8 cellular contexts compared by ENCODE assay signal in the genomic region with DNA sequence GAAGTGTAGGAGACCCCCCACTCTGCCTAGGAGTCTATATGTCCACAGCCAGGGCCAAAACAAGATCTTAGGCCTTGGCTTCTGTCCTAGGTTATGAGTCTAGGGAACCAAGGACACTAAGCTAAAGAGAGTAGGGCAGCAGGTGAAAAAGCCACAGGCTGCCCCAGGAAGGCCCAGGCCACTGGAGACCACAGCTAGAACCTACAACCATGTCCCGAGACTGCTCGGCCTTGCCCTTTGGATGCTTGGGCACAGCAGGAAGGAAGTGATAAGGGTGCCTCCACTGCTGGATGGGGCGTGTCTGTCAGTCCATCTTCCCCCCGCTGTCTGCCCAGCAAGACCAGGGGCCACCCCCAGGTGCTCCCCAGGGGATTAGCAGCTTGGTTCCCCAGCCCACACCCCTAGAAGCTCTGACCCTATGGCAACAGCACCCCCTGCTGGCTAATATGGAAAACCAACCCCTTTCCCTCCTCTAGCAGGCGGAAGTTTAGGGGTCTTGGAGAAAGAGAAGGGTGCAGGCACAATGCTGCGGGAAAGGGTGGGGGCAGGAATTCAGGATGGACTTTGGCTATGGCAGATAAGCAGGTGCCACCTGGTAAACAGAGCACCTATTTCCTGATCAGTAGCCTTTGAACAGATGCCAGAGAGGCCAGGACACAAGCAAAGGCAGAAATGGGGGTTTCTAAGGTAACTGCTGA. TPM values are rescaled to one million over a fixed set of nuclear protein-coding genes. Genes with fewer than 3 reads are reported as not detected.
DNase-seq lines count a peak whose midpoint lies in the region; ATAC-seq and TF ChIP-seq lines count a peak whose summit lies in the region.

No MANE protein-coding gene starts in this region.

- H3K36me3 ChIP-seq in thyroid gland = no peaks in the 10 kb centered on the region

- H3K36me3 Mint-ChIP-seq in naive thymus-derived CD8-positive, alpha-beta T cell = no peaks in the 10 kb centered on the region

- H3K4me3 Mint-ChIP-seq in naive thymus-derived CD8-positive, alpha-beta T cell = no peak overlapping the region

- CTCF ChIA-PET in GM10248 (lab: Yijun Ruan, JAX) = interaction anchor here (0.7 to 13.1 kb wide), 59 partner anchors 9 to 419 kb away, joined by 3 to 255 read pairs (median 4); a partner anchor contains a TSS

- no peak for TF ChIP-seq POLR2A in thyroid gland (IDR thresholded peaks at IDR 0.05)

- H3K4me3 ChIP-seq in thyroid gland (replicated peaks in 1 of 3) = no peak overlapping the region

- TF ChIP-seq CTCF in GM10248 (IDR thresholded peaks at IDR 0.05; ENCODE audit: control extremely low read depth, extremely low read depth, low read depth, missing control alignments) = peak; percentile 71
- TF ChIP-seq CTCF in thyroid gland (IDR thresholded peaks at IDR 0.05) = peak; percentile 62 to 93 (median 81)

- 57 to 71% methylated on average over 5 to 6 of the region's 6 CpGs for WGBS in thyroid gland, 2 donors

- ATAC-seq in HG02678 (IDR thresholded peaks at IDR 0.05; ENCODE audit: unreplicated experiment) (peak; percentile 32), esophagus mucosa (peak; percentile 11), GM21367 (IDR thresholded peaks at IDR 0.05; ENCODE audit: unreplicated experiment) (no peak)
- ATAC-seq in naive thymus-derived CD8-positive, alpha-beta T cell = peak; percentile 37 to 46

- H3K27me3 ChIP-seq in thyroid gland = no peaks in the 10 kb centered on the region

- H3K9me3 Mint-ChIP-seq in naive thymus-derived CD8-positive, alpha-beta T cell = no peaks in the 10 kb centered on the region

- H3K4me1 ChIP-seq in thyroid gland = peaks cover 0 to 25% of the 10 kb centered on the region in 2 donors

- no peaks in the 10 kb centered on the region for H3K9me3 ChIP-seq in thyroid gland

- intact Hi-C loops in thyroid gland (cut with DNase I) = loop anchor here (5.0 to 10.0 kb wide), 2 partner anchors 229 to 266 kb away; no protein-coding TSS in a partner anchor

- DNase-seq in GM10248 (ENCODE audit: extremely low spot score) (peak; percentile 84), NK-92 (lab: John Stamatoyannopoulos, UW; ENCODE audit: unreplicated experiment) (peak; percentile 29), thyroid gland (peak; percentile 57 to 67)
- peak; percentile 88 for DNase-seq in activated CD8-positive, alpha-beta memory T cell treated with anti-CD3 and anti-CD28 coated beads, Interleukin-2, amount 50 U/mL, for 48 hours
- DNase-seq in naive thymus-derived CD8-positive, alpha-beta T cell = peak; percentile 55 to 91 (median 76)

- H3K27me3 Mint-ChIP-seq in naive thymus-derived CD8-positive, alpha-beta T cell = peaks cover 0 to 1% (median 0%) of the 10 kb centered on the region in 5 donors

- H3K4me1 Mint-ChIP-seq in naive thymus-derived CD8-positive, alpha-beta T cell = peaks cover 11 to 45% (median 39%) of the 10 kb centered on the region in 4 donors

- POLR2A ChIA-PET in GM10248 (lab: Yijun Ruan, JAX) = interaction anchor here (0.5 to 2.4 kb wide), 2 partner anchors 11 to 454 kb away, joined by 4 to 24 read pairs; a partner anchor contains a TSS
- POLR2A ChIA-PET in naive thymus-derived CD8-positive, alpha-beta T cell (lab: Charles Lee) = interaction anchor here (0.6 to 8.6 kb wide), 10 partner anchors 12 to 113 kb away, joined by 3 to 99 read pairs (median 5); a partner anchor contains a TSS

- peak overlapping the region in 1 of 3 donors; percentile 41 for H3K27ac ChIP-seq in thyroid gland

- H3K27ac Mint-ChIP-seq in naive thymus-derived CD8-positive, alpha-beta T cell = peak overlapping the region; percentile 48 to 99 (median 65)

RNA-seq across cellular contexts. Expression of a gene that starts 10.5 kb away (rescaled TPM):
- total RNA-seq in esophagus mucosa (9.1 TPM), thyroid gland (10 to 100 TPM; 24.6 to 49.7 (median 32.1) TPM)
- total RNA-seq in naive thymus-derived CD8-positive, alpha-beta T cell = 100 to 1,000 TPM; 116 to 127 TPM
- 100 to 1,000 TPM; 108 to 218 (median 141) TPM for polyA plus RNA-seq in naive thymus-derived CD8-positive, alpha-beta T cell

RNA-seq across cellular contexts. Expression of a gene that starts 42.2 kb away (rescaled TPM):
- total RNA-seq in esophagus mucosa (not detected), thyroid gland (not detected)
- not detected for total RNA-seq in naive thymus-derived CD8-positive, alpha-beta T cell
- not detected for polyA plus RNA-seq in naive thymus-derived CD8-positive, alpha-beta T cell

RNA-seq across cellular contexts. Expression of a gene that starts 55.7 kb away (rescaled TPM):
- total RNA-seq in esophagus mucosa (23.1 TPM), thyroid gland (10 to 100 TPM; 34.1 to 40.1 (median 37.5) TPM)
- 10 to 100 TPM; 34.2 to 36.1 TPM for total RNA-seq in naive thymus-derived CD8-positive, alpha-beta T cell
- 10 to 100 TPM; 12.0 to 30.2 (median 20.0) TPM for polyA plus RNA-seq in naive thymus-derived CD8-positive, alpha-beta T cell

Comparison
In these comparisons a context has a peak if more than half of its experiments do, and no peak if none do; other contexts are left out.
1. DNase-seq: peak in every context shown above with its lines; median percentile 88 in activated CD8-positive, alpha-beta memory T cell treated with anti-CD3 and anti-CD28 coated beads, Interleukin-2, amount 50 U/mL, for 48 hours; 84 in GM10248; 76 in naive thymus-derived CD8-positive, alpha-beta T cell; 62 in thyroid gland; 29 in NK-92.